ENCODE assay signal across 27 cellular contexts in the genomic region with DNA sequence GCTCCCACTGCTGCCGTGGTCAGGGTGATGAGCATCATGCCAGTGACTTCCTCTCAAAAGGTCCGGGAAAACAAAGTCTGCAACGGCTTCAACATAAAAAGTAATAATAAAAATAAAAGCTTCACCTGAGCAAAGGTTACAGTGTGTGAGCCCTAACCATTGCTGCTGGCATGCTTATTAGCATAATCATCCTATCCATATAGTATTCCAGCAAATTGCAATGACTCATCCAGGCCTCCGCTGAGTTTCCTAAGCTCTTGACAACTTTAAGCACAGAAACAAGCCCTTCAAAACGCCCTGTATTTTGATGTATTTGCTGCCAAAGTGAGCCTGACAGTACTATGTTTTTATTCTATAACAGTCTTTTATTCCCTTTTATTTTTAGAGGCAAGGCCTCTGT.
A peak's percentile ranks its signal among the peaks of the same experiment; 100 is the strongest.
DNase-seq lines count a peak whose midpoint lies in the region; ATAC-seq and TF ChIP-seq lines count a peak whose summit lies in the region.
"Had no signal": no experiment of that assay in that cellular context is flagged by ENCODE, and none has a peak within 500 bp of the region (broad histone marks: within the 10 kb centered on the region; RNA-seq: fewer than 3 reads in every experiment).

No MANE protein-coding gene starts in this region.

- CTCF ChIA-PET in MCF 10A (lab: Yijun Ruan, JAX), result interaction anchor here (1.2 kb wide), 1 partner anchor 12 kb away, joined by 3 read pairs; no protein-coding TSS in a partner anchor

- peaks cover 5% of the 10 kb centered on the region for H3K4me1 Mint-ChIP-seq in MCF 10A (ENCODE audit: insufficient read depth, unreplicated experiment)
- peaks cover 3% of the 10 kb centered on the region for H3K4me1 Mint-ChIP-seq in chondrocyte (ENCODE audit: low read depth)

- no TSS peak for BruUV-seq in MCF 10A (replicated peaks; lab: Mats Ljungman, UMichigan)

- peak; percentile 78 for ATAC-seq in mucosa of descending colon
- no peak for ATAC-seq in activated naive CD4-positive, alpha-beta T cell treated with anti-CD3 and anti-CD28 coated beads, Interleukin-2, amount 50 U/mL, for 72 hours
- ATAC-seq: GM12878, Panc1 had no signal

- H3K27me3 Mint-ChIP-seq in MCF 10A (ENCODE audit: insufficient read depth, unreplicated experiment) (no peaks in the 10 kb centered on the region), chondrocyte (ENCODE audit: low read depth) (no peaks in the 10 kb centered on the region)
- H3K27me3 Mint-ChIP-seq: CD4-positive, alpha-beta memory T cell had no signal

- H3K4me2 ChIP-seq in smooth muscle cell, result no peak overlapping the region

- intact Hi-C loops in MCF 10A (cut with micrococcal nuclease), result no loop called here
- intact Hi-C loops in breast epithelium (cut with DNase I; ENCODE audit: low total_unique reads), result no loop called here
- intact Hi-C loops in mucosa of descending colon (cut with DNase I, micrococcal nuclease), result no loop called here

- H3K9me3 ChIP-seq in breast epithelium (no peaks in the 10 kb centered on the region), mucosa of descending colon (no peaks in the 10 kb centered on the region), smooth muscle cell (replicated peaks; ENCODE audit: low read depth) (no peaks in the 10 kb centered on the region)

- H2AFZ ChIP-seq in smooth muscle cell (ENCODE audit: low read depth), result no peak overlapping the region

- TF ChIP-seq CTCF in MCF 10A (IDR thresholded peaks at IDR 0.05; ENCODE audit: unreplicated experiment), result no peak
- no peak for TF ChIP-seq CTCF in breast epithelium (IDR thresholded peaks at IDR 0.05)
- no peak for TF ChIP-seq CTCF in mucosa of descending colon (IDR thresholded peaks at IDR 0.05)
- TF ChIP-seq CTCF in smooth muscle cell (IDR thresholded peaks at IDR 0.05; ENCODE audit: borderline replicate concordance, insufficient read depth, poor library complexity, severe bottlenecking), result no peak
- no peak for TF ChIP-seq CTCF in chondrocyte (IDR thresholded peaks at IDR 0.05)

- no peak overlapping the region for H3K27ac ChIP-seq in breast epithelium
- H3K27ac ChIP-seq in smooth muscle cell (ENCODE audit: low read depth), result peak overlapping the region; percentile 31
- H3K27ac ChIP-seq: HL-60 had no signal

- H3K4me1 ChIP-seq in breast epithelium, result no peaks in the 10 kb centered on the region
- H3K4me1 ChIP-seq in mucosa of descending colon (ENCODE audit: low read depth), result peaks cover 3% of the 10 kb centered on the region
- no peaks in the 10 kb centered on the region for H3K4me1 ChIP-seq in smooth muscle cell (ENCODE audit: low read depth)

- H4K20me1 ChIP-seq in smooth muscle cell (ENCODE audit: low read depth), result no peaks in the 10 kb centered on the region

- H3K4me3 Mint-ChIP-seq in MCF 10A (ENCODE audit: unreplicated experiment), result no peak overlapping the region
- no peak overlapping the region for H3K4me3 Mint-ChIP-seq in chondrocyte (ENCODE audit: unreplicated experiment)
- H3K4me3 Mint-ChIP-seq: CD4-positive, alpha-beta memory T cell had no signal

- TF ChIP-seq POLR2A in breast epithelium (IDR thresholded peaks at IDR 0.05), result no peak

- DNase-seq in MCF 10A (ENCODE audit: unreplicated experiment) (peak; percentile 35), breast epithelium (ENCODE audit: low spot score in 2 of 2) (no peak), astrocyte of the hippocampus (ENCODE audit: low read depth, low spot score) (peak; percentile 53), mucosa of descending colon (no peak), smooth muscle cell (lab: John Stamatoyannopoulos, UW; ENCODE audit: unreplicated experiment) (no peak), retina (no peak), chondrocyte (ENCODE audit: low spot score) (no peak)
- DNase-seq in activated naive CD4-positive, alpha-beta T cell treated with anti-CD3 and anti-CD28 coated beads, Interleukin-2, amount 50 U/mL, for 72 hours (ENCODE audit: low spot score in 2 of 2), result no peak
- DNase-seq: AML-193; C1 segment of cervical spinal cord; CD4-positive, alpha-beta memory T cell; COR-L47; DMS53; GDM1; HCEC 1CT; Karpas-422; NCI-H1105 treated with DMSO at 0.1 percent for 48 hours; NCI-H146; NCI-H1930; NCI-H226; NCI-H510A; NCI-H69; SHP77 treated with DMSO at 0.1 percent for 48 hours; SW 1271 had no signal

- H3K27ac Mint-ChIP-seq in MCF 10A (ENCODE audit: low read depth, unreplicated experiment) (no peak overlapping the region), chondrocyte (ENCODE audit: unreplicated experiment) (no peak overlapping the region)
- no peak overlapping the region for H3K27ac Mint-ChIP-seq in activated naive CD4-positive, alpha-beta T cell treated with anti-CD3 and anti-CD28 coated beads, Interleukin-2, amount 50 U/mL, for 72 hours
- H3K27ac Mint-ChIP-seq: CD4-positive, alpha-beta memory T cell had no signal

- H3K27me3 ChIP-seq in breast epithelium (no peaks in the 10 kb centered on the region), smooth muscle cell (ENCODE audit: low read depth) (no peaks in the 10 kb centered on the region)

- POLR2A ChIA-PET in MCF 10A (lab: Yijun Ruan, JAX), result no interaction called here

- no peak overlapping the region for H3K4me3 ChIP-seq in breast epithelium
- H3K4me3 ChIP-seq in mucosa of descending colon, result no peak overlapping the region
- H3K4me3 ChIP-seq in smooth muscle cell, result no peak overlapping the region
- H3K4me3 ChIP-seq: GM12878 had no signal

- H3K9ac ChIP-seq in smooth muscle cell (ENCODE audit: low read depth), result no peak overlapping the region

- WGBS in smooth muscle cell (ENCODE audit: low lambda C conversion rate), result 56% methylated on average over 5 of the region's 5 CpGs

- H3K36me3 ChIP-seq in breast epithelium (no peaks in the 10 kb centered on the region), mucosa of descending colon (ENCODE audit: low read depth) (no peaks in the 10 kb centered on the region), smooth muscle cell (ENCODE audit: low read depth) (no peaks in the 10 kb centered on the region)

- H3K79me2 ChIP-seq in smooth muscle cell (ENCODE audit: low read depth), result no peaks in the 10 kb centered on the region

- H3K36me3 Mint-ChIP-seq in MCF 10A (ENCODE audit: insufficient read depth, unreplicated experiment) (no peaks in the 10 kb centered on the region), chondrocyte (ENCODE audit: low read depth) (no peaks in the 10 kb centered on the region)
- H3K36me3 Mint-ChIP-seq in activated naive CD4-positive, alpha-beta T cell treated with anti-CD3 and anti-CD28 coated beads, Interleukin-2, amount 50 U/mL, for 72 hours, result peaks cover 0 to 3% of the 10 kb centered on the region in 2 donors
- H3K36me3 Mint-ChIP-seq: CD4-positive, alpha-beta memory T cell had no signal

- no peaks in the 10 kb centered on the region for H3F3A ChIP-seq in smooth muscle cell (ENCODE audit: low read depth)

- H3K9me3 Mint-ChIP-seq in MCF 10A (ENCODE audit: unreplicated experiment), result no peaks in the 10 kb centered on the region
- H3K9me3 Mint-ChIP-seq in activated naive CD4-positive, alpha-beta T cell treated with anti-CD3 and anti-CD28 coated beads, Interleukin-2, amount 50 U/mL, for 72 hours, result peaks cover 5 to 14% of the 10 kb centered on the region in 2 donors
- H3K9me3 Mint-ChIP-seq in chondrocyte (ENCODE audit: low read depth), result peaks cover 2% of the 10 kb centered on the region

Comparison
In these comparisons a context has a peak if more than half of its experiments do, and no peak if none do; other contexts are left out.
1. DNase-seq: peak in MCF 10A (single experiment) and astrocyte of the hippocampus (single experiment); none in breast epithelium (0 of 2), mucosa of descending colon (0 of 3), smooth muscle cell (single experiment), retina (single experiment), activated naive CD4-positive, alpha-beta T cell treated with anti-CD3 and anti-CD28 coated beads, Interleukin-2, amount 50 U/mL, for 72 hours (0 of 2) and chondrocyte (single experiment).